In genomic region chrX:101287402-101287801, GRCh38 we compare ENCODE assay signal across 1 cellular context.
A peak's percentile ranks its signal among the peaks of the same experiment; 100 is the strongest.
TF ChIP-seq lines count a peak whose summit lies in the region.

No MANE protein-coding gene starts in this region.

TF ChIP-seq in GM12878, 131 proteins besides CTCF, POLR2A, EP300 and RAD21:
- TF ChIP-seq SMC3 (IDR thresholded peaks at IDR 0.05; ENCODE audit: borderline replicate concordance, low read length), result peak; percentile 66
- TF ChIP-seq SMARCA5 (IDR thresholded peaks at IDR 0.05), result no peak
